Comparison of ENCODE assay signal across 22 cellular contexts in the genomic region with DNA sequence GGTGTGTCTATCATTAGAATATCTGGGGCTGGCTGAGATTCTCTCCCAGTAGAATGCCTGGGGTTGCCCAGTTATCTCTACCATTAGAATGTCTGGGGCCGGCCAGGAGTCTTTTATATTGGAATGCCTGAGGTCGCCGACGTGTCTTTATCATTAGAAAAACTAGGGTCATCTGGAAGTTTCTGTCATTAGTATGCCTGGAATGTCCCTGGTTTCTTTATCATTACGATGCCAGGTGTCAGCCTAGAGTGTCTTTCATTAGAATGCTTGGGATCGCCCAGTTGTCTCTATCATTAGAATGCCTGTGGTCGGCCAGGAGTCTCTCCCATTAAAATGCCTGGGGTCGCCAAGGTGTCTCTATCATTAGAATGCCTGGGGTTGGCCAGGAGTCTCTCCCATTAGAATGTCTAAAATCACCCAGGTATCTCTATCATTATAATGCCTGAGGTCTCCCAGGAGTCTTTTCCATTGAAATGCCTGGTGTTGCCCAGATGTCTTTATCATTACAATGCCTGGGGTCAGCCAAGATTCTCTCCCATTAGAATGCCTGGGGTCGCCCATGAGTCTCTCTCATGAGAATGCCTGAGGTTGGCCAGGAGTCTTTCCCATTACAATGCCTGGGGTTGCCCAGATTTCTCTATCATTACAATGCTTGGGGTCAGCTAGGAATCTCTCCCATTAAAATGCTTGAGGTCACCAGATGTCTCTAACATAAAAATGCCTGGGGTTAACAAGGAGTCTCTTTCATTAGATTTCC.
"Had no signal": no experiment of that assay in that cellular context is flagged by ENCODE, and none has a peak within 500 bp of the region (broad histone marks: within the 10 kb centered on the region; RNA-seq: fewer than 3 reads in every experiment).

No MANE protein-coding gene starts in this region.

- H3K27me3 ChIP-seq: colonic mucosa, uterus had no signal

- H3K9me3 Mint-ChIP-seq: natural killer cell had no signal

- H3K9me3 ChIP-seq: colonic mucosa, lower lobe of right lung, transverse colon, uterus had no signal

- DNase-seq: cerebellar nuclear complex; colonic mucosa; dermis blood vessel endothelial cell; erythroblast; foreskin keratinocyte; kidney; left cardiac atrium; left ventricle myocardium inferior; lower lobe of right lung; mesenchymal stem cell; natural killer cell; posterior cingulate gyrus; right cardiac atrium; stimulated activated CD4-positive, alpha-beta T cell treated with anti-CD3 and anti-CD28 coated beads, Interleukin-15, amount 100 ng/mL, for 24 hours; stimulated activated CD4-positive, alpha-beta T cell treated with anti-CD3 and anti-CD28 coated beads, Interleukin-1b, Interleukin-23, amount 100 ng/mL, for 48 hours; stimulated activated CD4-positive, alpha-beta T cell treated with anti-CD3 and anti-CD28 coated beads, Interleukin-4, amount 100 ng/mL, for 4 hours; stimulated activated naive B cell treated with anti-CD40 and anti-IgM and Interleukin-4, amounts not matched to agents 10 μg/mL and 1 μg/mL and 100 μg/mL, for 72 hours; stimulated activated naive CD8-positive, alpha-beta T cell treated with anti-CD3 and anti-CD28 coated beads, Interleukin-15, amount 100 ng/mL, for 72 hours; transverse colon; uterus had no signal

- ATAC-seq: foreskin keratinocyte; left cardiac atrium; lower lobe of right lung; natural killer cell; right cardiac atrium; stimulated activated naive B cell treated with anti-CD40 and anti-IgM and Interleukin-4, amounts not matched to agents 10 μg/mL and 1 μg/mL and 100 μg/mL, for 72 hours; stimulated activated naive CD8-positive, alpha-beta T cell treated with anti-CD3 and anti-CD28 coated beads, Interleukin-15, amount 100 ng/mL, for 72 hours had no signal

- H3K27ac Mint-ChIP-seq: natural killer cell; stimulated activated naive B cell treated with anti-CD40 and anti-IgM and Interleukin-4, amounts not matched to agents 10 μg/mL and 1 μg/mL and 100 μg/mL, for 72 hours; stimulated activated naive CD8-positive, alpha-beta T cell treated with anti-CD3 and anti-CD28 coated beads, Interleukin-15, amount 100 ng/mL, for 72 hours had no signal

- H3K4me3 ChIP-seq: colonic mucosa, left ventricle myocardium inferior, lower lobe of right lung, thoracic aorta, transverse colon, uterus had no signal

- H3K4me1 Mint-ChIP-seq: natural killer cell; neural crest cell; stimulated activated naive B cell treated with anti-CD40 and anti-IgM and Interleukin-4, amounts not matched to agents 10 μg/mL and 1 μg/mL and 100 μg/mL, for 72 hours; stimulated activated naive CD8-positive, alpha-beta T cell treated with anti-CD3 and anti-CD28 coated beads, Interleukin-15, amount 100 ng/mL, for 72 hours had no signal

- H3K36me3 ChIP-seq: colonic mucosa, left ventricle myocardium inferior, lower lobe of right lung, thoracic aorta, transverse colon, uterus had no signal

- H3K4me1 ChIP-seq: colonic mucosa, foreskin keratinocyte, lower lobe of right lung, transverse colon, uterus had no signal

- H3K36me3 Mint-ChIP-seq: natural killer cell; stimulated activated naive B cell treated with anti-CD40 and anti-IgM and Interleukin-4, amounts not matched to agents 10 μg/mL and 1 μg/mL and 100 μg/mL, for 72 hours had no signal

- H3K27ac ChIP-seq: colonic mucosa, foreskin keratinocyte, lower lobe of right lung, thoracic aorta, transverse colon, uterus had no signal

- H3K4me3 Mint-ChIP-seq: natural killer cell; neural crest cell; stimulated activated naive B cell treated with anti-CD40 and anti-IgM and Interleukin-4, amounts not matched to agents 10 μg/mL and 1 μg/mL and 100 μg/mL, for 72 hours; stimulated activated naive CD8-positive, alpha-beta T cell treated with anti-CD3 and anti-CD28 coated beads, Interleukin-15, amount 100 ng/mL, for 72 hours had no signal
